10 cellular contexts compared by ENCODE assay signal in genomic region chr3:120425877-120426276, GRCh38. TPM values are rescaled to one million over a fixed set of nuclear protein-coding genes. Genes with fewer than 3 reads are reported as not detected.
A peak's percentile ranks its signal among the peaks of the same experiment; 100 is the strongest.
DNase-seq lines count a peak whose midpoint lies in the region; ATAC-seq and TF ChIP-seq lines count a peak whose summit lies in the region.
"Had no signal": no experiment of that assay in that cellular context is flagged by ENCODE, and none has a peak within 500 bp of the region (broad histone marks: within the 10 kb centered on the region; RNA-seq: fewer than 3 reads in every experiment).

No MANE protein-coding gene starts in this region.

- ATAC-seq in foreskin keratinocyte = no peak

- H3K4me3 ChIP-seq in astrocyte of the cerebellum (ENCODE audit: low read depth, low read length) = no peak overlapping the region
- H3K4me3 ChIP-seq in left ventricle myocardium inferior = peak overlapping the region; percentile 12
- H3K4me3 ChIP-seq in retinal pigment epithelial cell (ENCODE audit: low read length) = no peak overlapping the region
- no peak overlapping the region for H3K4me3 ChIP-seq in WERI-Rb-1 (ENCODE audit: low read depth, low read length)
- H3K4me3 ChIP-seq in BE2C (ENCODE audit: low read depth, low read length) = no peak overlapping the region
- H3K4me3 ChIP-seq: ovary had no signal

- H3K4me1 ChIP-seq in left ventricle myocardium inferior (peaks cover 100% of the 10 kb centered on the region), foreskin keratinocyte (no peaks in the 10 kb centered on the region), BE2C (no peaks in the 10 kb centered on the region)

- DNase-seq in EH (ENCODE audit: low read depth) (peak; percentile 93), astrocyte of the cerebellum (ENCODE audit: low read depth) (peak; percentile 94), left ventricle myocardium inferior (no peak), retinal pigment epithelial cell (ENCODE audit: low read depth) (peak; percentile 94), WERI-Rb-1 (no peak), GM19240 (ENCODE audit: insufficient read length, low spot score) (no peak), foreskin keratinocyte (no peak), BE2C (no peak)
- DNase-seq: activated CD4-positive, alpha-beta T cell treated with anti-CD3 and anti-CD28 coated beads, Interleukin-2, amount 50 U/mL, for 4 hours had no signal

- H3K36me3 ChIP-seq in left ventricle myocardium inferior (peaks cover 25% of the 10 kb centered on the region), WERI-Rb-1 (peaks cover 7% of the 10 kb centered on the region), BE2C (no peaks in the 10 kb centered on the region)
- H3K36me3 ChIP-seq: ovary had no signal

- no peaks in the 10 kb centered on the region for H3K27me3 ChIP-seq in left ventricle myocardium inferior (ENCODE audit: low read depth)
- H3K27me3 ChIP-seq in WERI-Rb-1 (ENCODE audit: insufficient read depth, low read depth, severe bottlenecking) = no peaks in the 10 kb centered on the region
- no peaks in the 10 kb centered on the region for H3K27me3 ChIP-seq in foreskin keratinocyte
- H3K27me3 ChIP-seq in BE2C = no peaks in the 10 kb centered on the region
- H3K27me3 ChIP-seq: ovary had no signal

- in situ Hi-C loops in astrocyte of the cerebellum (cut with HindIII; ENCODE audit: low sequenced_read_pairs) = no loop called here

- intact Hi-C loops in left ventricle myocardium inferior (cut with micrococcal nuclease) = no loop called here

- TF ChIP-seq CTCF in astrocyte of the cerebellum (IDR thresholded peaks at IDR 0.05; ENCODE audit: low read depth, low read length, missing control alignments) (no peak), left ventricle myocardium inferior (IDR thresholded peaks at IDR 0.05; ENCODE audit: borderline replicate concordance) (no peak), retinal pigment epithelial cell (conservative IDR thresholded peaks at IDR 0.05; ENCODE audit: low read depth, low read length) (no peak), WERI-Rb-1 (IDR thresholded peaks at IDR 0.05; ENCODE audit: low read depth, low read length) (no peak), foreskin keratinocyte (conservative IDR thresholded peaks at IDR 0.05) (no peak), BE2C (IDR thresholded peaks at IDR 0.05; ENCODE audit: low read depth, low read length) (no peak)

- peak overlapping the region; percentile 90 for H3K27ac ChIP-seq in left ventricle myocardium inferior (replicated peaks)
- no peak overlapping the region for H3K27ac ChIP-seq in WERI-Rb-1
- H3K27ac ChIP-seq in foreskin keratinocyte = no peak overlapping the region

- no peaks in the 10 kb centered on the region for H3K9me3 ChIP-seq in left ventricle myocardium inferior (replicated peaks)
- H3K9me3 ChIP-seq in WERI-Rb-1 (ENCODE audit: severe bottlenecking) = no peaks in the 10 kb centered on the region
- no peaks in the 10 kb centered on the region for H3K9me3 ChIP-seq in BE2C
- H3K9me3 ChIP-seq: ovary had no signal

RNA-seq across cellular contexts. Expression of gene FSTL1, which starts 24.9 kb away (rescaled TPM):
- total RNA-seq in left ventricle myocardium inferior (243 TPM), foreskin keratinocyte (86.4 and 89.3 TPM in 2 replicates)
- polyA plus RNA-seq in foreskin keratinocyte = 29.5 and 32.3 TPM in 2 replicates
- polyA plus RNA-seq in BE2C (2012; ENCODE audit: insufficient read depth, insufficient read length, low read depth) = 0.28 TPM

Comparison
In these comparisons a context has a peak if more than half of its experiments do, and no peak if none do; other contexts are left out.
1. DNase-seq: peak in EH (single experiment), astrocyte of the cerebellum (single experiment) and retinal pigment epithelial cell (single experiment); none in left ventricle myocardium inferior (single experiment), WERI-Rb-1 (single experiment), GM19240 (single experiment), foreskin keratinocyte (0 of 2) and BE2C (single experiment).